In the genomic region with DNA sequence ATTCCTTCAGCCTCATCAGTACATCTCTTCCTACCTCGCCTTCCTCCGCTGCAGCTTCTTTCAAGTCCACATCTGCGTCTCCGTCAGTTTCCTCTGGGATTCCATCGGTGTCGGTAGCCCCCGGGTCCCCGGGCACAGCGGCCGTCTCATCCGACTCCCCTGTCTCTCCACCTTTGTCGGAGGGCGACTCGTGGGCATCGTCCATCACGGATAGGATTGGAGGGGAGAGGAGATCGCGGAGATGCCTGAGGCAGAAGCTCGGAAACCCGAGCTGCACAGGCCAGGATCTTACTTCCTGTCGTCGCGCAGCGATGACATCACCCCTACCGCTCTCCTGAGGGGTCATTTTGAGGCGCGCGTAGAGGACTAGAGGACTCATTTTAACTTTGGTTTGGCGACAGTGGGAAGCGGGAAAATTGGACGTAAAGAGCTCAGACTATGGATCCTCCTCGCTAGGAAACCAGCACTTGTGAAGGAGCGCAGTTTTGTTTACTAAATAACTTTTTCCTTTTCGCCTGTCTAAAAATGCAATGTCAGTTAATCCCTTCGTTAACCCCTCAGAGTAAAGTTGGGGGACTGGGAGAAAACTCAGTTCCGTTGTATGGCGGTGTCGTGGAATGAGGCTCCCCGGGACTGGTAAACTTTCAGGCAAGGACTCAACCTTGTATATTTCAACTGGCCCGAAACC, we compare ENCODE assay signal across 8 cellular contexts. TPM values are rescaled to one million over a fixed set of nuclear protein-coding genes. Genes with fewer than 3 reads are reported as not detected.
DNase-seq lines count a peak whose midpoint lies in the region; ATAC-seq lines count a peak whose summit lies in the region.

A gene with protein sequence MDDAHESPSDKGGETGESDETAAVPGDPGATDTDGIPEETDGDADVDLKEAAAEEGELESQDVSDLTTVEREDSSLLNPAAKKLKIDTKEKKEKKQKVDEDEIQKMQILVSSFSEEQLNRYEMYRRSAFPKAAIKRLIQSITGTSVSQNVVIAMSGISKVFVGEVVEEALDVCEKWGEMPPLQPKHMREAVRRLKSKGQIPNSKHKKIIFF (minus strand): TSS at position 290 of the 688 bp plus-strand sequence. CDS start 85 bp downstream, at position 205.

- peak; percentile 98 for DNase-seq in NCI-H82 (lab: John Stamatoyannopoulos, UW)
- peak; percentile 87 for DNase-seq in activated CD4-positive, alpha-beta T cell treated with anti-CD3 and anti-CD28 coated beads, Interleukin-2, amount 50 U/mL, for 4 hours
- DNase-seq in left lobe of liver (ENCODE audit: low spot score) = peak; percentile 95
- DNase-seq in stimulated activated CD4-positive, alpha-beta T cell treated with anti-CD3 and anti-CD28 coated beads, Interleukin-2, amount 100 ng/mL, for 24 hours = peak; percentile 89 to 94

- H3K36me3 ChIP-seq in BLaER1 treated with 17β-estradiol and CSF1 and Interleukin-3, amounts not matched to agents 10 nM and 100 nM = peaks cover 6 to 31% (median 27%) of the 10 kb centered on the region in 11 experiments

- peaks cover 38 to 50% (median 44%) of the 10 kb centered on the region in 10 experiments for H3K4me1 ChIP-seq in BLaER1 treated with 17β-estradiol and CSF1 and Interleukin-3, amounts not matched to agents 10 nM and 100 nM

- H3K27me3 Mint-ChIP-seq in dendritic cell treated with granulocyte-macrophage colony-stimulating factor and Interleukin-4, amounts not matched to agents 40 ng/mL and 50 ng/mL, for 4 days = no peaks in the 10 kb centered on the region

- H4K20me1 ChIP-seq in BLaER1 treated with 17β-estradiol and CSF1 and Interleukin-3, amounts not matched to agents 10 nM and 100 nM = peaks cover 4 to 42% (median 27%) of the 10 kb centered on the region in 11 experiments; a peak in 14 of 22 replicates

- H3K4me1 Mint-ChIP-seq in dendritic cell treated with granulocyte-macrophage colony-stimulating factor and Interleukin-4, amounts not matched to agents 40 ng/mL and 50 ng/mL, for 4 days (ENCODE audit: low read depth) = peaks cover 58% of the 10 kb centered on the region

- no peaks in the 10 kb centered on the region for H3K27me3 ChIP-seq in BLaER1 treated with 17β-estradiol and CSF1 and Interleukin-3, amounts not matched to agents 10 nM and 100 nM

- H3K4me3 Mint-ChIP-seq in dendritic cell treated with granulocyte-macrophage colony-stimulating factor and Interleukin-4, amounts not matched to agents 40 ng/mL and 50 ng/mL, for 4 days = peak within 1 kb of the TSS; percentile 100

- H3K27ac ChIP-seq in BLaER1 treated with 17β-estradiol and CSF1 and Interleukin-3, amounts not matched to agents 10 nM and 100 nM = peak within 1 kb of the TSS; percentile 69 to 90 (median 84)

- ATAC-seq in GM19397 (IDR thresholded peaks at IDR 0.05; ENCODE audit: unreplicated experiment) (peak; percentile 75), HG03571 (IDR thresholded peaks at IDR 0.05; ENCODE audit: unreplicated experiment) (peak; percentile 67), left lobe of liver (peak; percentile 80)

- H3K9me3 ChIP-seq in BLaER1 treated with 17β-estradiol and CSF1 and Interleukin-3, amounts not matched to agents 10 nM and 100 nM (replicated peaks in 1 of 11) = peaks cover 0 to 5% (median 0%) of the 10 kb centered on the region in 11 experiments; a peak in 6 of 22 replicates

- H3K27ac Mint-ChIP-seq in dendritic cell treated with granulocyte-macrophage colony-stimulating factor and Interleukin-4, amounts not matched to agents 40 ng/mL and 50 ng/mL, for 4 days = peak within 1 kb of the TSS; percentile 100

- H3K9me3 Mint-ChIP-seq in dendritic cell treated with granulocyte-macrophage colony-stimulating factor and Interleukin-4, amounts not matched to agents 40 ng/mL and 50 ng/mL, for 4 days = peaks cover 7% of the 10 kb centered on the region

- peak within 1 kb of the TSS; percentile 75 to 100 (median 96) for H3K4me3 ChIP-seq in BLaER1 treated with 17β-estradiol and CSF1 and Interleukin-3, amounts not matched to agents 10 nM and 100 nM

- peak within 1 kb of the TSS; percentile 82 to 94 (median 89) for H3K9ac ChIP-seq in BLaER1 treated with 17β-estradiol and CSF1 and Interleukin-3, amounts not matched to agents 10 nM and 100 nM

- peak within 1 kb of the TSS; percentile 87 to 99 (median 97) for H3K4me2 ChIP-seq in BLaER1 treated with 17β-estradiol and CSF1 and Interleukin-3, amounts not matched to agents 10 nM and 100 nM

- H3K36me3 Mint-ChIP-seq in dendritic cell treated with granulocyte-macrophage colony-stimulating factor and Interleukin-4, amounts not matched to agents 40 ng/mL and 50 ng/mL, for 4 days (ENCODE audit: low read depth) = peaks cover 50% of the 10 kb centered on the region

- intact Hi-C loops in dendritic cell treated with granulocyte-macrophage colony-stimulating factor and Interleukin-4, amounts not matched to agents 40 ng/mL and 50 ng/mL, for 4 days (cut with micrococcal nuclease) = loop anchor here (5.0 to 10.0 kb wide), 4 partner anchors 74 to 131 kb away; a partner anchor contains a TSS

RNA-seq across cellular contexts. Expression of the gene that starts here (rescaled TPM):
- 11.1 TPM for total RNA-seq in left lobe of liver

Comparison
In these comparisons a context has a peak if more than half of its experiments do, and no peak if none do; other contexts are left out.
1. Peak in every context shown above with its lines: DNase-seq, ATAC-seq, H3K4me3 ChIP-seq and H3K27ac ChIP-seq.